ENCODE assay signal across 1 cellular context in genomic region chr5:441996-442334, GRCh38.
TF ChIP-seq lines count a peak whose summit lies in the region.

No MANE protein-coding gene starts in this region.

TF ChIP-seq in GM12878, 131 proteins besides CTCF, POLR2A, EP300 and RAD21 (continued from another document):
- TF ChIP-seq ZBTB11 (CRISPR knock-in tag; IDR thresholded peaks at IDR 0.05): no peak
